In the genomic region with DNA sequence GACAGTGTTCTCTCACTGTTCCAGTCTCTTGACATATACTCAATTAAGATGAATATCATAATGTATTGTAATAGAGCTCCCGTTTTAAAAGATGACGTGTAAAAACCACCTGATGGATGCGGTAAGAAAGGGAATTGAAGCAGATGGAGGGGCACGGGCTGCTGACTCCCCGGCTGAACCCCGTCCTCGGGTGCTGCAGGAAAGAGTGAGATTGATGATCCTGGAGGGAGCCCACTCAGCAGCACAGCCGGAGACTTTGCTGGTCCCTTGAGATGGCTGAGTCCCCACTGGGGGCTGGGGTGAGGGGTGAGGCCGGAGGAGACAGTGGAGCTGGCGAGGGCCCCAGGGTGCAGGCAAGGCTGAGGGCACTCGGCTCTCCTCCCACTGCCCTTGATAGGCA, we compare ENCODE assay signal across 12 cellular contexts.
A peak's percentile ranks its signal among the peaks of the same experiment; 100 is the strongest.
DNase-seq lines count a peak whose midpoint lies in the region; ATAC-seq, FAIRE-seq and TF ChIP-seq lines count a peak whose summit lies in the region.
"Had no signal": no experiment of that assay in that cellular context is flagged by ENCODE, and none has a peak within 500 bp of the region (broad histone marks: within the 10 kb centered on the region; RNA-seq: fewer than 3 reads in every experiment).

No MANE protein-coding gene starts in this region.

- no peaks in the 10 kb centered on the region for H4K20me1 ChIP-seq in DND-41 (ENCODE audit: insufficient read depth, low read length)

- H3K27me3 ChIP-seq in DND-41 (ENCODE audit: insufficient read depth, low read length, poor library complexity) (no peaks in the 10 kb centered on the region), ascending aorta (no peaks in the 10 kb centered on the region)
- H3K27me3 ChIP-seq: colonic mucosa, gastroesophageal sphincter, neutrophil had no signal

- peak overlapping the region; percentile 80 for H3K4me3 Mint-ChIP-seq in natural killer cell treated with Interleukin-12 subunit alpha and Interleukin-12 subunit beta and Interleukin-15 and Interleukin-18, amount 100 ng/mL, for 72 hours

- intact Hi-C loops in ascending aorta (cut with DNase I): no loop called here

- DNase-seq in DND-41 (peak; percentile 45), frontal cortex (ENCODE audit: low spot score in 2 of 2) (no peak), ascending aorta (ENCODE audit: low spot score in 2 of 2) (no peak), activated gamma-delta T cell treated with Interleukin-2 at 50 U/mL for 16 hours (no peak)
- DNase-seq in activated naive CD4-positive, alpha-beta T cell treated with anti-CD3 and anti-CD28 coated beads, Interleukin-2, amount 50 U/mL, for 72 hours (ENCODE audit: low spot score in 2 of 2): no peak
- no peak for DNase-seq in natural killer cell treated with Interleukin-12 subunit alpha and Interleukin-12 subunit beta and Interleukin-15 and Interleukin-18, amount 100 ng/mL, for 72 hours (ENCODE audit: low spot score)
- DNase-seq in stimulated activated naive CD4-positive, alpha-beta T cell treated with Interleukin-2 at 50 U/mL for 16 hours (lab: John Stamatoyannopoulos, UW): no peak
- DNase-seq: colonic mucosa, NCI-H1105 had no signal

- H3K4me1 ChIP-seq in DND-41 (ENCODE audit: insufficient read depth, low read length) (peaks cover 87% of the 10 kb centered on the region), ascending aorta (no peaks in the 10 kb centered on the region)
- H3K4me1 ChIP-seq: colonic mucosa had no signal

- H3K27ac Mint-ChIP-seq in activated naive CD4-positive, alpha-beta T cell treated with anti-CD3 and anti-CD28 coated beads, Interleukin-2, amount 50 U/mL, for 72 hours: peak overlapping the region; percentile 98 to 99
- H3K27ac Mint-ChIP-seq in natural killer cell treated with Interleukin-12 subunit alpha and Interleukin-12 subunit beta and Interleukin-15 and Interleukin-18, amount 100 ng/mL, for 72 hours: peak overlapping the region; percentile 86 to 87

- peak; percentile 7; the same call in 1 of the 3 replicates for ATAC-seq in DND-41 (ENCODE audit: insufficient read depth, low read depth)
- no peak for ATAC-seq in activated naive CD4-positive, alpha-beta T cell treated with anti-CD3 and anti-CD28 coated beads, Interleukin-2, amount 50 U/mL, for 72 hours
- ATAC-seq in natural killer cell treated with Interleukin-12 subunit alpha and Interleukin-12 subunit beta and Interleukin-15 and Interleukin-18, amount 100 ng/mL, for 72 hours: no peak
- ATAC-seq: gastroesophageal sphincter had no signal

- H3K36me3 ChIP-seq in DND-41 (ENCODE audit: insufficient read depth, low read length) (peaks cover 8% of the 10 kb centered on the region), KOPT-K1 (ENCODE audit: insufficient read depth, low read length) (peaks cover 30% of the 10 kb centered on the region), ascending aorta (no peaks in the 10 kb centered on the region)
- H3K36me3 ChIP-seq: colonic mucosa, neutrophil had no signal

- H3K4me1 Mint-ChIP-seq in natural killer cell treated with Interleukin-12 subunit alpha and Interleukin-12 subunit beta and Interleukin-15 and Interleukin-18, amount 100 ng/mL, for 72 hours (ENCODE audit: low read depth in 2 of 2): peaks cover 40 to 56% of the 10 kb centered on the region in 2 donors

- FAIRE-seq in frontal cortex (lab: Jason Lieb, UNC): no peak

- TF ChIP-seq CTCF in DND-41 (IDR thresholded peaks at IDR 0.05; ENCODE audit: borderline replicate concordance, extremely low read depth, low read length, poor library complexity, severe bottlenecking): no peak
- no peak for TF ChIP-seq CTCF in ascending aorta (IDR thresholded peaks at IDR 0.05)

- H3K27ac ChIP-seq in DND-41 (ENCODE audit: low read length): peak overlapping the region; percentile 88
- H3K27ac ChIP-seq in KOPT-K1 (ENCODE audit: low read depth, low read length, poor library complexity, severe bottlenecking): peak overlapping the region; percentile 92
- no peak overlapping the region for H3K27ac ChIP-seq in ascending aorta
- H3K27ac ChIP-seq: colonic mucosa, gastroesophageal sphincter, neutrophil had no signal

- H3K9me3 ChIP-seq in DND-41 (ENCODE audit: insufficient read depth, low read length, severe bottlenecking) (no peaks in the 10 kb centered on the region), KOPT-K1 (ENCODE audit: insufficient read depth, low read length, poor library complexity, severe bottlenecking) (no peaks in the 10 kb centered on the region), ascending aorta (no peaks in the 10 kb centered on the region)
- H3K9me3 ChIP-seq: colonic mucosa, gastroesophageal sphincter, neutrophil had no signal

- H3K36me3 Mint-ChIP-seq in activated naive CD4-positive, alpha-beta T cell treated with anti-CD3 and anti-CD28 coated beads, Interleukin-2, amount 50 U/mL, for 72 hours: peaks cover 16 to 46% of the 10 kb centered on the region in 2 donors
- peaks cover 4% of the 10 kb centered on the region for H3K36me3 Mint-ChIP-seq in natural killer cell treated with Interleukin-12 subunit alpha and Interleukin-12 subunit beta and Interleukin-15 and Interleukin-18, amount 100 ng/mL, for 72 hours

- 0 out of 2 replicates have a peak overlapping the region, but pooled peaks have one; percentile 12 for H2AFZ ChIP-seq in DND-41 (ENCODE audit: low read depth, low read length)

- peak overlapping the region; percentile 59 for H3K4me2 ChIP-seq in DND-41 (ENCODE audit: insufficient read depth, low read length)

- peak overlapping the region; percentile 58 for H3K9ac ChIP-seq in DND-41 (ENCODE audit: low read depth, low read length)

- H3K79me2 ChIP-seq in DND-41 (ENCODE audit: insufficient read depth, low read length): peaks cover 33% of the 10 kb centered on the region

- H3K4me3 ChIP-seq in DND-41 (ENCODE audit: low read depth in 1 of 2, low read length in 2 of 2) (peak overlapping the region in 1 of 2 experiments; percentile 21; a peak in 2 of 4 replicates), ascending aorta (no peak overlapping the region)
- H3K4me3 ChIP-seq: colonic mucosa, gastroesophageal sphincter had no signal

- H3K27me3 Mint-ChIP-seq in natural killer cell treated with Interleukin-12 subunit alpha and Interleukin-12 subunit beta and Interleukin-15 and Interleukin-18, amount 100 ng/mL, for 72 hours: no peaks in the 10 kb centered on the region

- H3K9me3 Mint-ChIP-seq in activated naive CD4-positive, alpha-beta T cell treated with anti-CD3 and anti-CD28 coated beads, Interleukin-2, amount 50 U/mL, for 72 hours: peaks cover 0 to 7% of the 10 kb centered on the region in 2 donors
- H3K9me3 Mint-ChIP-seq in natural killer cell treated with Interleukin-12 subunit alpha and Interleukin-12 subunit beta and Interleukin-15 and Interleukin-18, amount 100 ng/mL, for 72 hours: no peaks in the 10 kb centered on the region

Comparison
In these comparisons a context has a peak if more than half of its experiments do, and no peak if none do; other contexts are left out.
1. H3K27ac ChIP-seq: peak in DND-41 (single experiment) and KOPT-K1 (single experiment); none in ascending aorta (0 of 2).